ENCODE assay signal across 15 cellular contexts in genomic region chr14:100585448-100586152, GRCh38. TPM values are rescaled to one million over a fixed set of nuclear protein-coding genes. Genes with fewer than 3 reads are reported as not detected.
DNase-seq lines count a peak whose midpoint lies in the region; ATAC-seq, FAIRE-seq and TF ChIP-seq lines count a peak whose summit lies in the region.
"Had no signal": no experiment of that assay in that cellular context is flagged by ENCODE, and none has a peak within 500 bp of the region (broad histone marks: within the 10 kb centered on the region; RNA-seq: fewer than 3 reads in every experiment).

No MANE protein-coding gene starts in this region.

- H3K27me3 ChIP-seq in H1 (replicated peaks in 1 of 4; ENCODE audit: control insufficient read depth in 3 of 4, extremely low read depth in 1 of 4, insufficient read depth in 3 of 4, low read length in 3 of 4) = peaks cover 20 to 37% (median 33%) of the 10 kb centered on the region in 4 experiments

- H3K4me3 ChIP-seq in H1 (ENCODE audit: extremely low read depth in 1 of 4, insufficient read depth in 2 of 4, low read depth in 3 of 4, low read length in 4 of 4) = 0 out of 8 replicates have a peak overlapping the region, but pooled peaks of 1 of the 4 experiments have one; percentile 70

- peak; percentile 1 for DNase-seq in activated CD8-positive, alpha-beta T cell treated with anti-CD3 and anti-CD28 coated beads for 36 hours
- no peak for DNase-seq in activated CD8-positive, alpha-beta T cell treated with anti-CD3 and anti-CD28 coated beads, Interleukin-2, amount 10 ng/mL, durations not matched to agents 7 days and 5 days
- peak; percentile 79 for DNase-seq in NCI-H2227 (lab: John Stamatoyannopoulos, UW; ENCODE audit: unreplicated experiment)
- no peak for DNase-seq in H1 (ENCODE audit: low read depth in 1 of 2, low spot score in 2 of 2)
- no peak for DNase-seq in progenitor cell of endocrine pancreas (ENCODE audit: low spot score, unreplicated experiment)
- no peak for DNase-seq in AG20443 (ENCODE audit: low spot score)
- DNase-seq in effector CD8-positive, alpha-beta T cell (lab: John Stamatoyannopoulos, UW) = no peak
- DNase-seq: activated naive CD4-positive, alpha-beta T cell; AML-193; H7; mesendoderm; stimulated activated CD4-positive, alpha-beta T cell treated with anti-CD3 and anti-CD28 coated beads, Interleukin-12 subunit alpha, Interleukin-12 subunit beta, amount 100 ng/mL, for 4 hours had no signal

- ATAC-seq in activated CD8-positive, alpha-beta T cell treated with anti-CD3 and anti-CD28 coated beads for 36 hours = no peak
- no peak for ATAC-seq in activated CD8-positive, alpha-beta T cell treated with anti-CD3 and anti-CD28 coated beads, Interleukin-2, amount 10 ng/mL, durations not matched to agents 7 days and 5 days
- no peak for ATAC-seq in HG03025 (IDR thresholded peaks at IDR 0.05; ENCODE audit: low FRiP score, unreplicated experiment)

- POLR2A ChIA-PET in activated CD8-positive, alpha-beta T cell treated with anti-CD3 and anti-CD28 coated beads for 36 hours (lab: Charles Lee) = interaction anchor here (1.0 to 1.1 kb wide), 2 partner anchors 61 to 177 kb away, joined by 4 read pairs; no protein-coding TSS in a partner anchor
- POLR2A ChIA-PET in activated CD8-positive, alpha-beta T cell treated with anti-CD3 and anti-CD28 coated beads, Interleukin-2, amount 10 ng/mL, durations not matched to agents 7 days and 5 days (lab: Charles Lee) = no interaction called here
- POLR2A ChIA-PET in H1 (lab: Charles Lee; ENCODE audit: partially characterized antibody) = no interaction called here

- H3K9ac ChIP-seq in H1 (replicated peaks in 1 of 4; ENCODE audit: extremely low read depth in 1 of 4, low read depth in 3 of 4, low read length in 3 of 4) = no peak overlapping the region

- H3K36me3 ChIP-seq in H1 (ENCODE audit: control insufficient read depth in 2 of 4, insufficient read depth in 4 of 4, low read length in 3 of 4) = no peaks in the 10 kb centered on the region
- H3K36me3 ChIP-seq: heart left ventricle had no signal

- CTCF ChIA-PET in activated CD8-positive, alpha-beta T cell treated with anti-CD3 and anti-CD28 coated beads for 36 hours (lab: Charles Lee) = no interaction called here
- CTCF ChIA-PET in activated CD8-positive, alpha-beta T cell treated with anti-CD3 and anti-CD28 coated beads, Interleukin-2, amount 10 ng/mL, durations not matched to agents 7 days and 5 days (lab: Charles Lee) = interaction anchor here (1.3 kb wide), 1 partner anchor 60 kb away, joined by 5 read pairs; no protein-coding TSS in a partner anchor
- CTCF ChIA-PET in H1 (lab: Charles Lee; ENCODE audit: partially characterized antibody) = interaction anchor here (0.7 to 1.2 kb wide), 3 partner anchors 15 to 77 kb away, joined by 3 read pairs; no protein-coding TSS in a partner anchor

- FAIRE-seq in H1 (lab: Jason Lieb, UNC) = no peak
- FAIRE-seq: K562 had no signal

- H2BK12ac ChIP-seq in H1 (ENCODE audit: low read depth, low read length) = no peak overlapping the region

- no peak overlapping the region for H4K8ac ChIP-seq in H1 (ENCODE audit: extremely low read depth, insufficient read depth, low read length)

- no peak overlapping the region for H2BK120ac ChIP-seq in H1 (replicated peaks; ENCODE audit: low read depth, low read length)

- H2BK5ac ChIP-seq in H1 (ENCODE audit: low read depth, low read length) = no peak overlapping the region

- H3K79me1 ChIP-seq in H1 (ENCODE audit: low read depth, low read length) = no peaks in the 10 kb centered on the region

- no peak for TF ChIP-seq RAD21 in H1 (IDR thresholded peaks at IDR 0.05 in 1 of 2, conservative IDR thresholded peaks at IDR 0.05 in 1 of 2; ENCODE audit: low read depth in 2 of 2, low read length in 2 of 2)

- H3K27me3 Mint-ChIP-seq in activated CD8-positive, alpha-beta T cell treated with anti-CD3 and anti-CD28 coated beads for 36 hours = peaks cover 13% of the 10 kb centered on the region
- peaks cover 20% of the 10 kb centered on the region for H3K27me3 Mint-ChIP-seq in activated CD8-positive, alpha-beta T cell treated with anti-CD3 and anti-CD28 coated beads, Interleukin-2, amount 10 ng/mL, durations not matched to agents 7 days and 5 days (ENCODE audit: low read depth)
- peaks cover 65% of the 10 kb centered on the region for H3K27me3 Mint-ChIP-seq in progenitor cell of endocrine pancreas

- no peaks in the 10 kb centered on the region for H3K9me3 ChIP-seq in H1 (ENCODE audit: insufficient read depth in 2 of 2, low read depth in 1 of 2, low read length in 1 of 2)
- H3K9me3 ChIP-seq: heart left ventricle had no signal

- H2BK15ac ChIP-seq in H1 (ENCODE audit: low read length) = no peak overlapping the region

- no peak overlapping the region for H3K27ac Mint-ChIP-seq in activated CD8-positive, alpha-beta T cell treated with anti-CD3 and anti-CD28 coated beads for 36 hours
- H3K27ac Mint-ChIP-seq in activated CD8-positive, alpha-beta T cell treated with anti-CD3 and anti-CD28 coated beads, Interleukin-2, amount 10 ng/mL, durations not matched to agents 7 days and 5 days = no peak overlapping the region
- no peak overlapping the region for H3K27ac Mint-ChIP-seq in progenitor cell of endocrine pancreas

- no peak for TF ChIP-seq CTCF in activated CD8-positive, alpha-beta T cell treated with anti-CD3 and anti-CD28 coated beads for 36 hours (IDR thresholded peaks at IDR 0.05)
- TF ChIP-seq CTCF in H1 (IDR thresholded peaks at IDR 0.05; ENCODE audit: control extremely low read depth in 1 of 3, insufficient read depth in 1 of 3, low read depth in 1 of 3, low read length in 3 of 3) (no peak), progenitor cell of endocrine pancreas (IDR thresholded peaks at IDR 0.05; ENCODE audit: unreplicated experiment) (no peak)

- H4K91ac ChIP-seq in H1 (replicated peaks; ENCODE audit: insufficient read length, low read length) = no peak overlapping the region

- H3K14ac ChIP-seq in H1 (ENCODE audit: insufficient read length) = no peak overlapping the region

- H3K4ac ChIP-seq in H1 (replicated peaks; ENCODE audit: insufficient read length, low read depth, low read length) = no peak overlapping the region

- no peak for TF ChIP-seq POLR2A in H1 (IDR thresholded peaks at IDR 0.05; ENCODE audit: control extremely low read depth in 1 of 2, low read depth in 2 of 2, low read length in 2 of 2)

- no peak overlapping the region for H2AFZ ChIP-seq in H1 (ENCODE audit: low read length)

- intact Hi-C loops in activated CD8-positive, alpha-beta T cell treated with anti-CD3 and anti-CD28 coated beads for 36 hours (cut with micrococcal nuclease) = no loop called here

- peak overlapping the region; percentile 76 to 77; a peak in 2 of 4 replicates for H3K4me2 ChIP-seq in H1 (ENCODE audit: insufficient read depth in 1 of 2, low read depth in 2 of 2, low read length in 2 of 2)

- peaks cover 0 to 15% (median 3%) of the 10 kb centered on the region in 4 experiments; a peak in 3 of 7 replicates for H3K4me1 ChIP-seq in H1 (replicated peaks in 1 of 4; ENCODE audit: control insufficient read depth in 3 of 4, insufficient read depth in 4 of 4, low read length in 3 of 4)

- H2BK20ac ChIP-seq in H1 (ENCODE audit: low read length) = no peak overlapping the region

- WGBS in H1 (ENCODE audit: extremely low coverage in 1 of 2, insufficient coverage in 1 of 2, insufficient read length in 1 of 2, insufficient replicate concordance in 2 of 2, low coverage in 1 of 2, low lambda C conversion rate in 2 of 2, missing lambda C conversion rate in 1 of 2), 2 experiments = 94% methylated on average over 23 of the region's 23 CpGs; no CpG with 5 or more reads in 1 of the 2 experiments

- peaks cover 2% of the 10 kb centered on the region for H3K4me1 Mint-ChIP-seq in activated CD8-positive, alpha-beta T cell treated with anti-CD3 and anti-CD28 coated beads for 36 hours (ENCODE audit: low read depth)
- H3K4me1 Mint-ChIP-seq in activated CD8-positive, alpha-beta T cell treated with anti-CD3 and anti-CD28 coated beads, Interleukin-2, amount 10 ng/mL, durations not matched to agents 7 days and 5 days (ENCODE audit: low read depth) = peaks cover 3% of the 10 kb centered on the region
- H3K4me1 Mint-ChIP-seq in progenitor cell of endocrine pancreas (ENCODE audit: low read depth) = no peaks in the 10 kb centered on the region

- no peaks in the 10 kb centered on the region for H3K9me3 Mint-ChIP-seq in activated CD8-positive, alpha-beta T cell treated with anti-CD3 and anti-CD28 coated beads for 36 hours
- no peaks in the 10 kb centered on the region for H3K9me3 Mint-ChIP-seq in activated CD8-positive, alpha-beta T cell treated with anti-CD3 and anti-CD28 coated beads, Interleukin-2, amount 10 ng/mL, durations not matched to agents 7 days and 5 days (ENCODE audit: insufficient read depth)
- H3K9me3 Mint-ChIP-seq in progenitor cell of endocrine pancreas (ENCODE audit: low read depth) = no peaks in the 10 kb centered on the region

- no peak for TF ChIP-seq EP300 in H1 (IDR thresholded peaks at IDR 0.05; ENCODE audit: borderline replicate concordance in 1 of 2, low read depth in 2 of 2, low read length in 2 of 2)

- H4K5ac ChIP-seq in H1 (ENCODE audit: insufficient read length, low read depth, low read length) = no peak overlapping the region

- H2AK5ac ChIP-seq in H1 (ENCODE audit: low read depth, low read length) = no peak overlapping the region

- H4K20me1 ChIP-seq in H1 (replicated peaks in 1 of 2; ENCODE audit: control insufficient read depth in 1 of 2, insufficient read depth in 2 of 2, low read length in 2 of 2) = no peaks in the 10 kb centered on the region

- H3K4me3 Mint-ChIP-seq in activated CD8-positive, alpha-beta T cell treated with anti-CD3 and anti-CD28 coated beads for 36 hours = peak overlapping the region; percentile 72
- H3K4me3 Mint-ChIP-seq in activated CD8-positive, alpha-beta T cell treated with anti-CD3 and anti-CD28 coated beads, Interleukin-2, amount 10 ng/mL, durations not matched to agents 7 days and 5 days = no peak overlapping the region
- peak overlapping the region; percentile 53 for H3K4me3 Mint-ChIP-seq in progenitor cell of endocrine pancreas (ENCODE audit: low read depth)

- no peaks in the 10 kb centered on the region for H3K36me3 Mint-ChIP-seq in activated CD8-positive, alpha-beta T cell treated with anti-CD3 and anti-CD28 coated beads for 36 hours (ENCODE audit: low read depth)
- no peaks in the 10 kb centered on the region for H3K36me3 Mint-ChIP-seq in activated CD8-positive, alpha-beta T cell treated with anti-CD3 and anti-CD28 coated beads, Interleukin-2, amount 10 ng/mL, durations not matched to agents 7 days and 5 days (ENCODE audit: low read depth)
- H3K36me3 Mint-ChIP-seq in progenitor cell of endocrine pancreas (ENCODE audit: insufficient read depth) = no peaks in the 10 kb centered on the region

- peaks cover 12% of the 10 kb centered on the region; the same call in 1 of the 2 replicates for H3K23me2 ChIP-seq in H1 (ENCODE audit: low read depth, low read length)

- no peak overlapping the region for H3K23ac ChIP-seq in H1 (ENCODE audit: insufficient read length)

- no peaks in the 10 kb centered on the region for H3K79me2 ChIP-seq in H1 (ENCODE audit: control insufficient read depth in 1 of 2, insufficient read depth in 2 of 2, low read length in 2 of 2)

- H3K18ac ChIP-seq in H1 (ENCODE audit: extremely low read depth, low read length) = no peak overlapping the region

- H3K56ac ChIP-seq in H1 (replicated peaks; ENCODE audit: insufficient read length, low read depth, low read length) = no peak overlapping the region

- no peak overlapping the region for H3K27ac ChIP-seq in H1 (ENCODE audit: low read depth, low read length)
- H3K27ac ChIP-seq: heart left ventricle had no signal

RNA-seq across cellular contexts. Expression of gene BEGAIN, which starts 1.6 kb away (rescaled TPM):
- total RNA-seq in activated CD8-positive, alpha-beta T cell treated with anti-CD3 and anti-CD28 coated beads for 36 hours = 1 to 10 TPM; 5.5 to 6.0 TPM
- 1 to 10 TPM in 1 of 2 experiments, under 1 TPM in 1; 0.70 to 1.2 TPM for total RNA-seq in activated CD8-positive, alpha-beta T cell treated with anti-CD3 and anti-CD28 coated beads, Interleukin-2, amount 10 ng/mL, durations not matched to agents 7 days and 5 days
- total RNA-seq in H1 (2021; fragmentation: NEBNext Ultra II Directional; extraction: Animal tissue kit (Norgen Biotek cat#: 25700)) = 2.1 and 3.0 TPM in 2 replicates
- 2.9 and 3.7 TPM in 2 replicates for polyA plus RNA-seq in H1 (2011; rRNA removed)
- 2.7 TPM for polyA plus RNA-seq in H1 (2011; cell fraction: cytosol; rRNA removed)
- 5.0 TPM for polyA plus RNA-seq in H1 (2011; cell fraction: nucleus; rRNA removed)
- 2.0 to 3.5 TPM (median 2.7 TPM) in 4 replicates for polyA plus RNA-seq in H1 (2012, experiment 1 of 2)
- 1.5 TPM for polyA plus RNA-seq in H1 (2012, experiment 2 of 2)
- 1.6 TPM for polyA plus RNA-seq in H1 (2013, experiment 1 of 2)
- 1.8 TPM for polyA plus RNA-seq in H1 (2013, experiment 2 of 2)
- polyA minus RNA-seq in H1 (2011; rRNA and poly(A)+ RNA removed) = 1.0 and 1.7 TPM in 2 replicates
- polyA minus RNA-seq in H1 (2011; cell fraction: cytosol; rRNA and poly(A)+ RNA removed) = 1.4 TPM
- polyA minus RNA-seq in H1 (2011; cell fraction: nucleus; rRNA and poly(A)+ RNA removed) = 1.9 TPM
- total RNA-seq in progenitor cell of endocrine pancreas = 0.58 and 0.65 TPM in 2 replicates

Comparison
In these comparisons a context has a peak if more than half of its experiments do, and no peak if none do; other contexts are left out.
1. DNase-seq: peak in activated CD8-positive, alpha-beta T cell treated with anti-CD3 and anti-CD28 coated beads for 36 hours (single experiment) and NCI-H2227 (single experiment); none in activated CD8-positive, alpha-beta T cell treated with anti-CD3 and anti-CD28 coated beads, Interleukin-2, amount 10 ng/mL, durations not matched to agents 7 days and 5 days (single experiment), H1 (0 of 2), progenitor cell of endocrine pancreas (single experiment), AG20443 (single experiment) and effector CD8-positive, alpha-beta T cell (single experiment).